ENCODE assay signal across 8 cellular contexts in genomic region chr19:35114656-35115537, GRCh38. TPM values are rescaled to one million over a fixed set of nuclear protein-coding genes. Genes with fewer than 3 reads are reported as not detected.
DNase-seq lines count a peak whose midpoint lies in the region; ATAC-seq and TF ChIP-seq lines count a peak whose summit lies in the region.

No MANE protein-coding gene starts in this region.

- H3K27me3 ChIP-seq in BJ (ENCODE audit: control insufficient read depth, insufficient read depth, low read length) (peaks cover 10% of the 10 kb centered on the region), SU-DHL-6 (ENCODE audit: low read length) (no peaks in the 10 kb centered on the region), heart right ventricle (peaks cover 0 to under 1% (median 0%) of the 10 kb centered on the region in 7 donors), trophoblast cell (ENCODE audit: insufficient read depth, low read length) (no peaks in the 10 kb centered on the region), tibial artery (peaks cover 0 to 1% of the 10 kb centered on the region in 2 donors)

- no peak overlapping the region for H3K14ac ChIP-seq in trophoblast cell (ENCODE audit: low read length)

- peak overlapping the region; percentile 34 for H2AFZ ChIP-seq in SU-DHL-6 (ENCODE audit: low read depth, low read length, severe bottlenecking)
- peak overlapping the region; percentile 71 for H2AFZ ChIP-seq in trophoblast cell (ENCODE audit: insufficient read depth, low read length, poor library complexity)

- POLR2A ChIA-PET in BJ (lab: Charles Lee) = no interaction called here

- H4K12ac ChIP-seq in trophoblast cell (ENCODE audit: low read depth, low read length) = no peak overlapping the region

- DNase-seq in BJ (ENCODE audit: low read depth) = no peak
- DNase-seq in HFF-Myc (ENCODE audit: extremely low read depth, low read depth) = no peak
- DNase-seq in amniotic epithelial cell (ENCODE audit: low read depth) = peak; percentile 32
- peak; percentile 63 to 79 for DNase-seq in heart right ventricle
- peak in 1 of 2 donors; percentile 62 for DNase-seq in trophoblast cell
- peak; percentile 68 to 82 for DNase-seq in tibial artery

- no peak overlapping the region for H3K27ac ChIP-seq in SU-DHL-6 (ENCODE audit: low read depth, low read length)
- peak overlapping the region in 2 of 10 donors; percentile 0 to 4 for H3K27ac ChIP-seq in heart right ventricle
- no peak overlapping the region for H3K27ac ChIP-seq in trophoblast cell (ENCODE audit: low read depth, low read length)
- peak overlapping the region; percentile 29 to 55 for H3K27ac ChIP-seq in tibial artery

- no peaks in the 10 kb centered on the region for H3K36me3 ChIP-seq in BJ (ENCODE audit: control insufficient read depth, insufficient read depth, low read length)
- no peaks in the 10 kb centered on the region for H3K36me3 ChIP-seq in SU-DHL-6 (ENCODE audit: low read length)
- no peaks in the 10 kb centered on the region for H3K36me3 ChIP-seq in heart right ventricle
- H3K36me3 ChIP-seq in trophoblast cell (ENCODE audit: control insufficient read depth in 1 of 2, insufficient read depth in 2 of 2, low read length in 2 of 2) = no peaks in the 10 kb centered on the region
- no peaks in the 10 kb centered on the region for H3K36me3 ChIP-seq in tibial artery

- H3K9ac ChIP-seq in SU-DHL-6 (ENCODE audit: low read length) = no peak overlapping the region
- no peak overlapping the region for H3K9ac ChIP-seq in trophoblast cell (ENCODE audit: low read length)

- peaks cover 3% of the 10 kb centered on the region for H3K79me1 ChIP-seq in trophoblast cell (ENCODE audit: low read length)

- H3K18ac ChIP-seq in trophoblast cell (ENCODE audit: low read length) = peak overlapping the region; percentile 65

- peak overlapping the region; percentile 34 for H2BK12ac ChIP-seq in trophoblast cell (ENCODE audit: low read length)

- peak overlapping the region; percentile 5 for H2BK120ac ChIP-seq in trophoblast cell (ENCODE audit: insufficient read depth, low read length, poor library complexity)

- H3K9me2 ChIP-seq in SU-DHL-6 (replicated peaks; ENCODE audit: insufficient read depth, low read length) = no peaks in the 10 kb centered on the region

- H3K79me2 ChIP-seq in SU-DHL-6 (ENCODE audit: insufficient read depth, low read length) (no peaks in the 10 kb centered on the region), trophoblast cell (ENCODE audit: control insufficient read depth, insufficient read depth, low read length, poor library complexity) (no peaks in the 10 kb centered on the region)

- ATAC-seq in heart right ventricle = peak; percentile 74 to 85 (median 78)
- ATAC-seq in HG03175 (IDR thresholded peaks at IDR 0.05; ENCODE audit: unreplicated experiment) = no peak

- H2AK5ac ChIP-seq in trophoblast cell (ENCODE audit: low read length) = no peak overlapping the region

- peak overlapping the region; percentile 34 for H3K4me2 ChIP-seq in SU-DHL-6 (ENCODE audit: low read depth, low read length, poor library complexity, severe bottlenecking)
- peak overlapping the region; percentile 48 for H3K4me2 ChIP-seq in trophoblast cell (ENCODE audit: low read length)

- H3K4me1 ChIP-seq in heart right ventricle (peaks cover 4 to 21% (median 12%) of the 10 kb centered on the region in 9 donors), trophoblast cell (ENCODE audit: control insufficient read depth in 1 of 2, insufficient read depth in 2 of 2, low read length in 2 of 2) (peaks cover 4 to 10% of the 10 kb centered on the region in 2 experiments), tibial artery (peaks cover 0 to 19% (median 10%) of the 10 kb centered on the region in 4 donors)

- H4K91ac ChIP-seq in trophoblast cell (ENCODE audit: low read depth, low read length) = peak overlapping the region; percentile 18

- no peak overlapping the region for H3K4ac ChIP-seq in trophoblast cell (ENCODE audit: low read depth, low read length)

- no peak overlapping the region for H3K23ac ChIP-seq in trophoblast cell (ENCODE audit: low read length)

- CTCF ChIA-PET in BJ (lab: Yijun Ruan, JAX) = interaction anchor here (0.7 to 4.8 kb wide), 23 partner anchors 8 to 150 kb away, joined by 3 to 59 read pairs (median 4); partner anchors contain the start of genes FXYD7 and LGI4

- no peak overlapping the region for H3K4me3 ChIP-seq in BJ (ENCODE audit: low read depth, low read length)
- no peak overlapping the region for H3K4me3 ChIP-seq in HFF-Myc (replicated peaks; ENCODE audit: low read depth, low read length)
- no peak overlapping the region for H3K4me3 ChIP-seq in SU-DHL-6 (ENCODE audit: insufficient read depth, low read length, poor library complexity, severe bottlenecking)
- H3K4me3 ChIP-seq in heart right ventricle = peak overlapping the region in 9 of 10 donors; percentile 12 to 45 (median 36)
- no peak overlapping the region for H3K4me3 ChIP-seq in trophoblast cell (ENCODE audit: low read depth, low read length)
- peak overlapping the region; percentile 13 to 50 for H3K4me3 ChIP-seq in tibial artery

- intact Hi-C loops in heart right ventricle (cut with DNase I) (loop anchor here in 4 of 10 donors (1.0 to 2.0 kb wide), 3 partner anchors 20 to 22 kb away; partner anchors contain the start of gene LGI4 (in 3 of the 4)), tibial artery (cut with DNase I; ENCODE audit: low total_unique reads) (loop anchor here (2.0 kb wide), 1 partner anchor 20 kb away; the partner anchor contains the start of gene LGI4)

- H3F3A ChIP-seq in SU-DHL-6 (ENCODE audit: insufficient read depth) = no peaks in the 10 kb centered on the region

- WGBS in heart right ventricle, 2 donors = 17 to 22% methylated on average over 27 of the region's 27 CpGs
- no CpG with 5 or more reads among the region's 27 CpGs for WGBS in trophoblast cell (ENCODE audit: extremely low coverage, insufficient coverage, insufficient read length)

- H3K9me3 ChIP-seq in SU-DHL-6 (ENCODE audit: insufficient read depth, low read length) (no peaks in the 10 kb centered on the region), heart right ventricle (no peaks in the 10 kb centered on the region), trophoblast cell (ENCODE audit: insufficient read depth, low read depth, low read length) (no peaks in the 10 kb centered on the region), tibial artery (no peaks in the 10 kb centered on the region)

- H2BK5ac ChIP-seq in trophoblast cell (ENCODE audit: low read depth, low read length, poor library complexity) = no peak overlapping the region

- H4K20me1 ChIP-seq in SU-DHL-6 (ENCODE audit: low read depth, low read length) = no peaks in the 10 kb centered on the region

- H4K8ac ChIP-seq in trophoblast cell (ENCODE audit: low read depth, low read length) = peak overlapping the region; percentile 31

- peak; percentile 99 for TF ChIP-seq CTCF in BJ (IDR thresholded peaks at IDR 0.05; ENCODE audit: insufficient read depth, low read depth, low read length)
- TF ChIP-seq CTCF in HFF-Myc (IDR thresholded peaks at IDR 0.05; ENCODE audit: low read depth, low read length, missing control alignments) = peak; percentile 99
- TF ChIP-seq CTCF in SU-DHL-6 (IDR thresholded peaks at IDR 0.05; ENCODE audit: insufficient read depth, low read length, poor library complexity, severe bottlenecking) = peak; percentile 97
- TF ChIP-seq CTCF in heart right ventricle (IDR thresholded peaks at IDR 0.05) = peak; percentile 95 to 99 (median 97)
- TF ChIP-seq CTCF in tibial artery (IDR thresholded peaks at IDR 0.05) = peak; percentile 96 to 99

RNA-seq across cellular contexts. Expression of gene FXYD3, which starts 0.7 kb away (rescaled TPM):
- polyA plus RNA-seq in BJ (2011; rRNA removed) (not detected in 2 replicates), heart right ventricle (1 to 10 TPM in 1 of 2 donors, under 1 TPM in 1; 0.78 to 2.7 TPM)
- not detected in 2 replicates for polyA minus RNA-seq in BJ (2011; rRNA and poly(A)+ RNA removed)
- 1 to 10 TPM in 3 of 10 donors, under 1 TPM in 4, not detected in 3; 0.51 to 2.1 (median 0.74) TPM for total RNA-seq in heart right ventricle
- polyA plus RNA-seq in trophoblast cell (2013) = 1.9 and 2.6 TPM in 2 replicates

RNA-seq across cellular contexts. Expression of gene LGI4, which starts 20.0 kb away (rescaled TPM):
- polyA plus RNA-seq in BJ (2011; rRNA removed) (0.17 and 0.25 TPM in 2 replicates), heart right ventricle (10 to 100 TPM in 1 of 2 donors, 1 to 10 TPM in 1; 8.9 to 30.0 TPM)
- polyA minus RNA-seq in BJ (2011; rRNA and poly(A)+ RNA removed) = not detected in 2 replicates
- total RNA-seq in heart right ventricle = 10 to 100 TPM in 2 of 10 donors, 1 to 10 TPM in 8; 4.3 to 12.5 (median 7.5) TPM
- polyA plus RNA-seq in trophoblast cell (2013) = 0.22 and 0.33 TPM in 2 replicates

RNA-seq across cellular contexts. Expression of gene FXYD1, which starts 23.7 kb away (rescaled TPM):
- polyA plus RNA-seq in BJ (2011; rRNA removed) = 3.8 and 4.0 TPM in 2 replicates
- polyA minus RNA-seq in BJ (2011; rRNA and poly(A)+ RNA removed) = 1.8 and 2.3 TPM in 2 replicates
- total RNA-seq in heart right ventricle = 100 to 1,000 TPM; 451 to 819 (median 578) TPM
- polyA plus RNA-seq in heart right ventricle = 100 to 1,000 TPM; 251 to 605 TPM
- polyA plus RNA-seq in trophoblast cell (2013) = not detected in 2 replicates

RNA-seq across cellular contexts. Expression of gene FXYD7, which starts 28.2 kb away (rescaled TPM):
- polyA plus RNA-seq in BJ (2011; rRNA removed) (0.10 TPM in 1 of 2 replicates, not detected in the other), heart right ventricle (under 1 TPM in 1 of 2 donors, not detected in 1; 0.10 TPM)
- polyA minus RNA-seq in BJ (2011; rRNA and poly(A)+ RNA removed) = not detected in 2 replicates
- total RNA-seq in heart right ventricle = under 1 TPM in 3 of 10 donors, not detected in 7; 0.28 to 0.37 (median 0.30) TPM
- polyA plus RNA-seq in trophoblast cell (2013) = 0.14 and 0.32 TPM in 2 replicates

RNA-seq across cellular contexts. Expression of gene FXYD5, which starts 39.6 kb away (rescaled TPM):
- polyA plus RNA-seq in BJ (2011; rRNA removed) (248 and 332 TPM in 2 replicates), heart right ventricle (10 to 100 TPM; 48.3 to 67.4 TPM)
- polyA minus RNA-seq in BJ (2011; rRNA and poly(A)+ RNA removed) = 323 and 327 TPM in 2 replicates
- total RNA-seq in heart right ventricle = 10 to 100 TPM; 13.9 to 36.6 (median 18.1) TPM
- 205 and 212 TPM in 2 replicates for polyA plus RNA-seq in trophoblast cell (2013)

Comparison
In these comparisons a context has a peak if more than half of its experiments do, and no peak if none do; other contexts are left out.
1. DNase-seq: peak in amniotic epithelial cell (single experiment), heart right ventricle (2 of 2) and tibial artery (2 of 2); none in BJ (single experiment) and HFF-Myc (single experiment).
2. H3K4me3 ChIP-seq: peak in heart right ventricle (9 of 10) and tibial artery (2 of 2); none in BJ (single experiment), HFF-Myc (single experiment), SU-DHL-6 (single experiment) and trophoblast cell (single experiment).
3. H3K27ac ChIP-seq: peak in tibial artery (2 of 2); none in SU-DHL-6 (single experiment) and trophoblast cell (single experiment).
4. RNA of gene FXYD1, which starts 23.7 kb away (polyA plus RNA-seq): 251 to 605 TPM in heart right ventricle; 3.8 to 4.0 TPM in BJ; every median in the first group is over 10 times any median in the second.
5. Peak in every context shown above with its lines, with median percentiles within 50 percentile points of each other: CTCF ChIP-seq.